6 cellular contexts compared by ENCODE assay signal in genomic region chr19:52896431-52897148, GRCh38. TPM values are rescaled to one million over a fixed set of nuclear protein-coding genes. Genes with fewer than 3 reads are reported as not detected.
DNase-seq lines count a peak whose midpoint lies in the region; ATAC-seq and TF ChIP-seq lines count a peak whose summit lies in the region.

No MANE protein-coding gene starts in this region.

- no peak for TF ChIP-seq POLR2A in IMR-90 (IDR thresholded peaks at IDR 0.05; ENCODE audit: low read depth, low read length)

- no peak overlapping the region for H2BK120ac ChIP-seq in IMR-90 (ENCODE audit: low read depth, low read length)

- peak overlapping the region; percentile 63 for H3K56ac ChIP-seq in IMR-90 (ENCODE audit: extremely low read depth, insufficient read depth, low read length)

- H3K14ac ChIP-seq in IMR-90 (replicated peaks; ENCODE audit: low read depth, low read length) = peak overlapping the region; percentile 64

- H3K23ac ChIP-seq in IMR-90 (ENCODE audit: low read depth, low read length) = no peak overlapping the region

- no peaks in the 10 kb centered on the region for H3K9me1 ChIP-seq in IMR-90 (ENCODE audit: insufficient read depth, low read length)

- POLR2A ChIA-PET in IMR-90 (lab: Charles Lee; ENCODE audit: unreplicated experiment) = no interaction called here

- H2AFZ ChIP-seq in IMR-90 (replicated peaks; ENCODE audit: low read length, poor library complexity) = peak overlapping the region; percentile 96

- peak overlapping the region; percentile 0 for H2BK5ac ChIP-seq in IMR-90 (ENCODE audit: low read depth, low read length, poor library complexity, severe bottlenecking)

- WGBS in IMR-90 (ENCODE audit: extremely low coverage in 2 of 2, insufficient read length in 1 of 2), 2 experiments = no CpG with 5 or more reads among the region's 24 CpGs

- peak overlapping the region; percentile 74 for H4K5ac ChIP-seq in IMR-90 (ENCODE audit: low read depth, low read length)

- in situ Hi-C loops in IMR-90 (cut with MboI; ENCODE audit: low sequenced_read_pairs) = no loop called here

- H3K9me3 Mint-ChIP-seq in central memory CD8-positive, alpha-beta T cell = no peaks in the 10 kb centered on the region
- no peaks in the 10 kb centered on the region for H3K9me3 Mint-ChIP-seq in nephron

- H3K27me3 Mint-ChIP-seq in central memory CD8-positive, alpha-beta T cell = no peaks in the 10 kb centered on the region
- H3K27me3 Mint-ChIP-seq in nephron (ENCODE audit: low read depth) = no peaks in the 10 kb centered on the region

- intact Hi-C loops in IMR-90 (cut with micrococcal nuclease) = loop anchor here (2.0 kb wide), 1 partner anchor 206 kb away; the partner anchor contains the start of gene ZNF160

- dilution Hi-C loops in IMR-90 (cut with HindIII; ENCODE audit: low sequenced_read_pairs, unreplicated experiment) = no loop called here

- no peak overlapping the region for H2BK20ac ChIP-seq in IMR-90 (ENCODE audit: low read depth, low read length)

- peaks cover 7 to 14% of the 10 kb centered on the region in 2 experiments for H3K79me1 ChIP-seq in IMR-90 (ENCODE audit: low read depth in 1 of 2, low read length in 2 of 2)

- H4K91ac ChIP-seq in IMR-90 (ENCODE audit: insufficient read depth, low read depth, low read length) = peak overlapping the region; percentile 33; the same call in 1 of the 2 replicates

- ATAC-seq in IMR-90 (ENCODE audit: low read depth) = peak; percentile 16
- ATAC-seq in central memory CD8-positive, alpha-beta T cell (replicated peaks; ENCODE audit: extremely low read depth, poor library complexity, severe bottlenecking) = no peak
- ATAC-seq in HG03469 (IDR thresholded peaks at IDR 0.05; ENCODE audit: unreplicated experiment) = no peak

- H2BK15ac ChIP-seq in IMR-90 (ENCODE audit: low read depth, low read length) = no peak overlapping the region

- TF ChIP-seq CTCF in IMR-90 (conservative IDR thresholded peaks at IDR 0.05; ENCODE audit: low read depth, low read length) = no peak
- TF ChIP-seq CTCF in nephron (IDR thresholded peaks at IDR 0.05; ENCODE audit: unreplicated experiment in 3 of 3) = no peak
- no peak for TF ChIP-seq CTCF in GM10266 (IDR thresholded peaks at IDR 0.05; ENCODE audit: control insufficient read depth, insufficient read depth, low read depth, missing control alignments)

- H4K20me1 ChIP-seq in IMR-90 (ENCODE audit: insufficient read depth, low read length) = no peaks in the 10 kb centered on the region

- no peaks in the 10 kb centered on the region; the same call in 1 of the 2 replicates for H3K36me3 ChIP-seq in IMR-90 (ENCODE audit: control insufficient read depth, insufficient read depth, low read length)

- H3K9me3 ChIP-seq in IMR-90 (ENCODE audit: control insufficient read depth, insufficient read depth, low read length) = no peaks in the 10 kb centered on the region

- peak overlapping the region; percentile 71; the same call in 1 of the 2 replicates for H2AK5ac ChIP-seq in IMR-90 (ENCODE audit: low read depth, low read length)

- H3K4me2 ChIP-seq in IMR-90 (ENCODE audit: low read depth, low read length) = peak overlapping the region; percentile 89

- peak overlapping the region; percentile 2 for H2AK9ac ChIP-seq in IMR-90 (replicated peaks; ENCODE audit: low read depth, low read length, poor library complexity)

- TF ChIP-seq RAD21 in IMR-90 (IDR thresholded peaks at IDR 0.05; ENCODE audit: low read length) = no peak

- peak overlapping the region; percentile 77 for H3K9ac ChIP-seq in IMR-90 (ENCODE audit: low read depth, low read length)

- 0 out of 2 replicates have a peak, but pooled peaks cover 2% of the 10 kb centered on the region for H3K4me1 ChIP-seq in IMR-90 (ENCODE audit: control insufficient read depth, insufficient read depth, low read length)

- no TSS peak for BruUV-seq in IMR-90 (replicated peaks; lab: Mats Ljungman, UMichigan)

- H3K27ac Mint-ChIP-seq in central memory CD8-positive, alpha-beta T cell (ENCODE audit: low read depth) = peak overlapping the region; percentile 74
- H3K27ac Mint-ChIP-seq in nephron = peak overlapping the region; percentile 95 to 97 (median 95)

- H3K4me3 ChIP-seq in IMR-90 (ENCODE audit: insufficient read depth, low read depth, low read length) = peak overlapping the region; percentile 78

- peak overlapping the region; percentile 89 for H3K27ac ChIP-seq in IMR-90 (ENCODE audit: insufficient read depth, low read length)

- no peaks in the 10 kb centered on the region for H3K27me3 ChIP-seq in IMR-90 (ENCODE audit: control insufficient read depth, insufficient read depth, low read length)

- H3K4me3 Mint-ChIP-seq in central memory CD8-positive, alpha-beta T cell = peak overlapping the region; percentile 85
- H3K4me3 Mint-ChIP-seq in nephron = peak overlapping the region; percentile 97 to 99 (median 98)

- CTCF ChIA-PET in IMR-90 (lab: Yijun Ruan, JAX) = no interaction called here

- H3K18ac ChIP-seq in IMR-90 (ENCODE audit: low read depth, low read length) = 0 out of 2 replicates have a peak overlapping the region, but pooled peaks have one; percentile 17

- peaks cover 16% of the 10 kb centered on the region for H3K4me1 Mint-ChIP-seq in central memory CD8-positive, alpha-beta T cell
- H3K4me1 Mint-ChIP-seq in nephron = peaks cover 23% of the 10 kb centered on the region

- H4K8ac ChIP-seq in IMR-90 (ENCODE audit: low read depth in 2 of 2, low read length in 2 of 2) = peak overlapping the region; percentile 57 to 84

- peaks cover 10% of the 10 kb centered on the region for H3K36me3 Mint-ChIP-seq in central memory CD8-positive, alpha-beta T cell (ENCODE audit: insufficient read depth)
- peaks cover 33% of the 10 kb centered on the region for H3K36me3 Mint-ChIP-seq in nephron (ENCODE audit: low read depth)

- DNase-seq in DMS53 (lab: John Stamatoyannopoulos, UW) (peak; percentile 71), IMR-90 (peak; percentile 1), GM10266 (ENCODE audit: extremely low spot score) (no peak)
- DNase-seq in central memory CD8-positive, alpha-beta T cell (ENCODE audit: low spot score in 2 of 2) = no peak

- H3K4ac ChIP-seq in IMR-90 (ENCODE audit: low read depth, low read length) = peak overlapping the region; percentile 49; the same call in 1 of the 2 replicates

TF ChIP-seq in IMR-90, 13 proteins besides CTCF, POLR2A, EP300 and RAD21:
- TF ChIP-seq BHLHE40 (IDR thresholded peaks at IDR 0.05; ENCODE audit: low read depth, low read length) (no peak), FOS (IDR thresholded peaks at IDR 0.05; ENCODE audit: low read depth, low read length) (no peak), CEBPB (IDR thresholded peaks at IDR 0.05; ENCODE audit: low read depth, low read length) (no peak)
TF ChIP-seq in IMR-90: peak in this region for 0.

RNA-seq across cellular contexts. Expression of gene ZNF320, which starts 0.8 kb away (rescaled TPM):
- 4.7 and 5.0 TPM in 2 replicates for total RNA-seq in IMR-90 (2012; rRNA removed)
- 1.9 and 3.4 TPM in 2 replicates for polyA plus RNA-seq in IMR-90 (2012; rRNA removed)
- polyA plus RNA-seq in IMR-90 (2012; cell fraction: cytosol; rRNA removed) = 1.2 and 1.5 TPM in 2 replicates
- 4.1 and 10.8 TPM in 2 replicates for polyA plus RNA-seq in IMR-90 (2012; cell fraction: nucleus; rRNA removed; ENCODE audit: low replicate concordance)

RNA-seq across cellular contexts. Expression of gene ZNF888, which starts 26.6 kb away (rescaled TPM):
- 6.1 TPM in 2 replicates for total RNA-seq in IMR-90 (2012; rRNA removed)
- 0.50 and 0.82 TPM in 2 replicates for polyA plus RNA-seq in IMR-90 (2012; rRNA removed)
- polyA plus RNA-seq in IMR-90 (2012; cell fraction: cytosol; rRNA removed) = 0.10 and 0.15 TPM in 2 replicates
- 0.18 and 2.2 TPM in 2 replicates for polyA plus RNA-seq in IMR-90 (2012; cell fraction: nucleus; rRNA removed; ENCODE audit: low replicate concordance)

RNA-seq across cellular contexts. Expression of gene ZNF468, which starts 39.2 kb away (rescaled TPM):
- 19.2 and 20.1 TPM in 2 replicates for total RNA-seq in IMR-90 (2012; rRNA removed)
- polyA plus RNA-seq in IMR-90 (2012; rRNA removed) = 3.7 and 6.2 TPM in 2 replicates
- 1.5 and 1.6 TPM in 2 replicates for polyA plus RNA-seq in IMR-90 (2012; cell fraction: cytosol; rRNA removed)
- polyA plus RNA-seq in IMR-90 (2012; cell fraction: nucleus; rRNA removed; ENCODE audit: low replicate concordance) = 1.9 and 9.5 TPM in 2 replicates

Comparison
In these comparisons a context has a peak if more than half of its experiments do, and no peak if none do; other contexts are left out.
1. DNase-seq: peak in DMS53 (single experiment) and IMR-90 (single experiment); none in central memory CD8-positive, alpha-beta T cell (0 of 2) and GM10266 (single experiment).